ENCODE assay signal across 22 cellular contexts in the genomic region with DNA sequence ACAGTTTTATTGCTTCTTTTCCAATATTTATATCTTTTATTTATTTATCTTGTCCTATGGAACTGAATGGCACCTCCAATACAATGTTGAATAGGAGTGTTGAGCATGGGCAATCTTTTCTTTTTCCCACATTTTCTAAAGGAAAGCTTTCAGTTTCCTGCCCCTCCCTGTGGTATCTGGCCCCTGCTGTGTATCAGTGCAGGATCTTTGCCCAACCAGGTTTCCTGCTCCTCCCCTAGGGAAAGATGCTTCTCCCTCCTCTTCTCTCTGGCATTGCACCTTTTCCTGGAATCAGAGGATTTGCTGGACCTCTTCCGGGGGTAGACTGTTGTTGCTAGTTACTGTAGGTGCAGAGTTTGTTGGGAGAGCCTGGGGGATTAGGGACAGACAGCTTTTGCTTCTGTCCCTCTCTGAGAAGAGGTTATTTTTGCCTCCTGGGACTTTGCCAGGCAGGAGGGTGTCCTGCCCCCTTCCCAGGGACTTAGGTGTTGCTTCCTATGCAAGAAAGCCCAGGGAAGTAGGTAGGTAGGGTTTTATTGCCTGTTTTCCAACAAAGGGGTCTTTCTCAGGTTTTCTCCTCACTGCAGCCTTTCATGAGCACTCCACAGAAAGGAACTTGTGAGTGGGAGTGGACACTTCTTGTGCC.
"Had no signal": no experiment of that assay in that cellular context is flagged by ENCODE, and none has a peak within 500 bp of the region (broad histone marks: within the 10 kb centered on the region; RNA-seq: fewer than 3 reads in every experiment).

No MANE protein-coding gene starts in this region.

- H3K9me3 ChIP-seq: colonic mucosa, tibial artery had no signal

- ATAC-seq: activated CD8-positive, alpha-beta T cell treated with anti-CD3 and anti-CD28 coated beads, Interleukin-2, amount 10 ng/mL, durations not matched to agents 7 days and 5 days; activated naive CD8-positive, alpha-beta T cell treated with anti-CD3 and anti-CD28 coated beads, Interleukin-2, amount 50 U/mL, for 24 hours had no signal

- H3K27ac ChIP-seq: colonic mucosa, tibial artery had no signal

- H3K4me3 Mint-ChIP-seq: activated CD4-positive, alpha-beta T cell treated with anti-CD3 and anti-CD28 coated beads, Interleukin-2, amount 10 ng/mL, durations not matched to agents 7 days and 5 days; activated CD8-positive, alpha-beta T cell treated with anti-CD3 and anti-CD28 coated beads, Interleukin-2, amount 10 ng/mL, durations not matched to agents 7 days and 5 days; activated naive CD8-positive, alpha-beta T cell treated with anti-CD3 and anti-CD28 coated beads, Interleukin-2, amount 50 U/mL, for 24 hours; activated T-cell treated with anti-CD3 and anti-CD28 coated beads, Interleukin-2, amount 50 U/mL, for 24 hours; brain; central memory CD8-positive, alpha-beta T cell; nephron had no signal

- H3K4me1 Mint-ChIP-seq: activated CD4-positive, alpha-beta T cell treated with anti-CD3 and anti-CD28 coated beads, Interleukin-2, amount 10 ng/mL, durations not matched to agents 7 days and 5 days; activated naive CD8-positive, alpha-beta T cell treated with anti-CD3 and anti-CD28 coated beads, Interleukin-2, amount 50 U/mL, for 24 hours; central memory CD8-positive, alpha-beta T cell had no signal

- H3K9me3 Mint-ChIP-seq: activated CD4-positive, alpha-beta T cell treated with anti-CD3 and anti-CD28 coated beads, Interleukin-2, amount 10 ng/mL, durations not matched to agents 7 days and 5 days; activated naive CD8-positive, alpha-beta T cell treated with anti-CD3 and anti-CD28 coated beads, Interleukin-2, amount 50 U/mL, for 24 hours; activated T-cell treated with anti-CD3 and anti-CD28 coated beads, Interleukin-2, amount 50 U/mL, for 24 hours; activated T-helper 2 cell treated with anti-CD3 and anti-CD28 coated beads, Interferon-gamma antibody, Interleukin-2, Interleukin-4, amounts not matched to agents 10 μg/mL and 5 μg/mL and 100 μg/mL, durations not matched to agents 14 hours and 24 hours and 36 hours; brain; central memory CD8-positive, alpha-beta T cell; nephron had no signal

- H3K4me1 ChIP-seq: colonic mucosa had no signal

- H3K36me3 ChIP-seq: colonic mucosa had no signal

- DNase-seq: activated CD4-positive, alpha-beta T cell treated with anti-CD3 and anti-CD28 coated beads, Interleukin-2, amount 10 ng/mL, durations not matched to agents 7 days and 5 days; activated CD4-positive, CD25-positive, alpha-beta regulatory T cell; activated CD8-positive, alpha-beta T cell treated with anti-CD3 and anti-CD28 coated beads, Interleukin-2, amount 10 ng/mL, durations not matched to agents 7 days and 5 days; activated naive CD4-positive, alpha-beta T cell treated with Interleukin-2 at 50 U/mL for 16 hours; activated naive CD8-positive, alpha-beta T cell treated with anti-CD3 and anti-CD28 coated beads, Interleukin-2, amount 50 U/mL, for 24 hours; activated T-cell treated with anti-CD3 and anti-CD28 coated beads, Interleukin-2, amount 50 U/mL, for 24 hours; anterior cingulate cortex; colonic mucosa; erythroblast; head of caudate nucleus; midbrain; nucleus accumbens; stimulated activated CD4-positive, alpha-beta T cell treated with anti-CD3 and anti-CD28 coated beads, Interleukin-12 subunit alpha, Interleukin-12 subunit beta, amount 100 ng/mL, for 4 hours; stimulated activated CD4-positive, alpha-beta T cell treated with anti-CD3 and anti-CD28 coated beads, Interleukin-1b, Interleukin-23, amount 100 ng/mL, for 48 hours; stimulated activated CD8-positive, alpha-beta memory T cell treated with anti-CD3 and anti-CD28 coated beads, Interleukin-4, amount 100 ng/mL, for 48 hours; stimulated activated naive CD4-positive, alpha-beta T cell treated with Interleukin-2 at 50 U/mL for 16 hours; substantia nigra; tibial artery had no signal

- H3K27me3 ChIP-seq: colonic mucosa, tibial artery had no signal

- H3K4me3 ChIP-seq: colonic mucosa, tibial artery had no signal

- H3K27me3 Mint-ChIP-seq: activated CD4-positive, alpha-beta T cell treated with anti-CD3 and anti-CD28 coated beads, Interleukin-2, amount 10 ng/mL, durations not matched to agents 7 days and 5 days; activated naive CD8-positive, alpha-beta T cell treated with anti-CD3 and anti-CD28 coated beads, Interleukin-2, amount 50 U/mL, for 24 hours; activated T-cell treated with anti-CD3 and anti-CD28 coated beads, Interleukin-2, amount 50 U/mL, for 24 hours; central memory CD8-positive, alpha-beta T cell had no signal

- H3K27ac Mint-ChIP-seq: activated CD4-positive, alpha-beta T cell treated with anti-CD3 and anti-CD28 coated beads, Interleukin-2, amount 10 ng/mL, durations not matched to agents 7 days and 5 days; activated CD8-positive, alpha-beta T cell treated with anti-CD3 and anti-CD28 coated beads, Interleukin-2, amount 10 ng/mL, durations not matched to agents 7 days and 5 days; activated naive CD8-positive, alpha-beta T cell treated with anti-CD3 and anti-CD28 coated beads, Interleukin-2, amount 50 U/mL, for 24 hours; activated T-cell treated with anti-CD3 and anti-CD28 coated beads, Interleukin-2, amount 50 U/mL, for 24 hours; activated T-helper 2 cell treated with anti-CD3 and anti-CD28 coated beads, Interferon-gamma antibody, Interleukin-2, Interleukin-4, amounts not matched to agents 10 μg/mL and 5 μg/mL and 100 μg/mL, durations not matched to agents 14 hours and 24 hours and 36 hours had no signal
